In the genomic region with DNA sequence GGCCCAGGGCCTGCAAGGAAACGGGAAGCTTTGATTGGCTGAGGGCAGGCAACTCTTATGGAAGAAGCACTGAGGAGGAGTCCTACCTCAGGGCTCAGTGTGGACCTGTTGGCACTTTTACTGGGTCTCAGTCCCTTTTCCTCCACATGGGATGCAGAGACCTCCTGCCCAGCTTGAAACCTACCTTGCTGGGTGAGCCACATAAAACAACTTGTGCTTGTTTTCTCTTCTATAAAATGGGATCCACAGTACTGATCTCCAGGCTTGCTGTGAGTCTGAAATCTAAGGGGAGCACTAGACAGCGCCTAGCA, we compare ENCODE assay signal across 1 cellular context.
TF ChIP-seq lines count a peak whose summit lies in the region.

No MANE protein-coding gene starts in this region.

TF ChIP-seq in HepG2, 621 proteins besides CTCF, POLR2A, EP300 and RAD21:
- TF ChIP-seq, protein P1, sequence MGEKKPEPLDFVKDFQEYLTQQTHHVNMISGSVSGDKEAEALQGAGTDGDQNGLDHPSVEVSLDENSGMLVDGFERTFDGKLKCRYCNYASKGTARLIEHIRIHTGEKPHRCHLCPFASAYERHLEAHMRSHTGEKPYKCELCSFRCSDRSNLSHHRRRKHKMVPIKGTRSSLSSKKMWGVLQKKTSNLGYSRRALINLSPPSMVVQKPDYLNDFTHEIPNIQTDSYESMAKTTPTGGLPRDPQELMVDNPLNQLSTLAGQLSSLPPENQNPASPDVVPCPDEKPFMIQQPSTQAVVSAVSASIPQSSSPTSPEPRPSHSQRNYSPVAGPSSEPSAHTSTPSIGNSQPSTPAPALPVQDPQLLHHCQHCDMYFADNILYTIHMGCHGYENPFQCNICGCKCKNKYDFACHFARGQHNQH (CRISPR knock-in tag; IDR thresholded peaks at IDR 0.05): 0 out of 2 replicates have a peak, but pooled peaks have one; percentile 21
- TF ChIP-seq ZNF253 (CRISPR knock-in tag; IDR thresholded peaks at IDR 0.05; ENCODE audit: borderline replicate concordance): no peak
- TF ChIP-seq, protein P2, sequence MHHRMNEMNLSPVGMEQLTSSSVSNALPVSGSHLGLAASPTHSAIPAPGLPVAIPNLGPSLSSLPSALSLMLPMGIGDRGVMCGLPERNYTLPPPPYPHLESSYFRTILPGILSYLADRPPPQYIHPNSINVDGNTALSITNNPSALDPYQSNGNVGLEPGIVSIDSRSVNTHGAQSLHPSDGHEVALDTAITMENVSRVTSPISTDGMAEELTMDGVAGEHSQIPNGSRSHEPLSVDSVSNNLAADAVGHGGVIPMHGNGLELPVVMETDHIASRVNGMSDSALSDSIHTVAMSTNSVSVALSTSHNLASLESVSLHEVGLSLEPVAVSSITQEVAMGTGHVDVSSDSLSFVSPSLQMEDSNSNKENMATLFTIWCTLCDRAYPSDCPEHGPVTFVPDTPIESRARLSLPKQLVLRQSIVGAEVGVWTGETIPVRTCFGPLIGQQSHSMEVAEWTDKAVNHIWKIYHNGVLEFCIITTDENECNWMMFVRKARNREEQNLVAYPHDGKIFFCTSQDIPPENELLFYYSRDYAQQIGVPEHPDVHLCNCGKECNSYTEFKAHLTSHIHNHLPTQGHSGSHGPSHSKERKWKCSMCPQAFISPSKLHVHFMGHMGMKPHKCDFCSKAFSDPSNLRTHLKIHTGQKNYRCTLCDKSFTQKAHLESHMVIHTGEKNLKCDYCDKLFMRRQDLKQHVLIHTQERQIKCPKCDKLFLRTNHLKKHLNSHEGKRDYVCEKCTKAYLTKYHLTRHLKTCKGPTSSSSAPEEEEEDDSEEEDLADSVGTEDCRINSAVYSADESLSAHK (CRISPR knock-in tag; IDR thresholded peaks at IDR 0.05; ENCODE audit: borderline replicate concordance): no peak
- TF ChIP-seq ZNF329 (CRISPR knock-in tag; IDR thresholded peaks at IDR 0.05; ENCODE audit: low read depth): 0 out of 2 replicates have a peak, but pooled peaks have one; percentile 43
- TF ChIP-seq DR1 (CRISPR knock-in tag; IDR thresholded peaks at IDR 0.05): 0 out of 2 replicates have a peak, but pooled peaks have one; percentile 9
- TF ChIP-seq TEAD3 (CRISPR knock-in tag; optimal IDR thresholded peaks at IDR 0.05; ENCODE audit: borderline replicate concordance): peak; percentile 5
- TF ChIP-seq NFIB (CRISPR knock-in tag; IDR thresholded peaks at IDR 0.05; ENCODE audit: borderline replicate concordance): no peak
- TF ChIP-seq, protein P3, sequence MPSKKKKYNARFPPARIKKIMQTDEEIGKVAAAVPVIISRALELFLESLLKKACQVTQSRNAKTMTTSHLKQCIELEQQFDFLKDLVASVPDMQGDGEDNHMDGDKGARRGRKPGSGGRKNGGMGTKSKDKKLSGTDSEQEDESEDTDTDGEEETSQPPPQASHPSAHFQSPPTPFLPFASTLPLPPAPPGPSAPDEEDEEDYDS (CRISPR knock-in tag; IDR thresholded peaks at IDR 0.05): peak; percentile 69
- TF ChIP-seq ZSCAN31 (CRISPR knock-in tag; IDR thresholded peaks at IDR 0.05; ENCODE audit: low read depth): peak; percentile 9; the same call in 1 of the 2 replicates
- TF ChIP-seq, protein P4, sequence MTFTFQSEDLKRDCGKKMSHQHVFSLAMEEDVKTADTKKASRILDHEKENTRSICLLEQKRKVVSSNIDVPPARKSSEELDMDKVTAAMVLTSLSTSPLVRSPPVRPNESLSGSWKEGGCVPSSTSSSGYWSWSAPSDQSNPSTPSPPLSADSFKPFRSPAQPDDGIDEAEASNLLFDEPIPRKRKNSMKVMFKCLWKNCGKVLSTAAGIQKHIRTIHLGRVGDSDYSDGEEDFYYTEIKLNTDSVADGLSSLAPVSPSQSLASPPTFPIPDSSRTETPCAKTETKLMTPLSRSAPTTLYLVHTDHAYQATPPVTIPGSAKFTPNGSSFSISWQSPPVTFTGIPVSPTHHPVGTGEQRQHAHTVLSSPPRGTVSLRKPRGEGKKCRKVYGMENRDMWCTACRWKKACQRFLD (CRISPR knock-in tag; IDR thresholded peaks at IDR 0.05; ENCODE audit: borderline replicate concordance): no peak
- TF ChIP-seq ESRRA (CRISPR knock-in tag; IDR thresholded peaks at IDR 0.05; ENCODE audit: low read depth): 0 out of 2 replicates have a peak, but pooled peaks have one; percentile 14
- TF ChIP-seq, protein P5, sequence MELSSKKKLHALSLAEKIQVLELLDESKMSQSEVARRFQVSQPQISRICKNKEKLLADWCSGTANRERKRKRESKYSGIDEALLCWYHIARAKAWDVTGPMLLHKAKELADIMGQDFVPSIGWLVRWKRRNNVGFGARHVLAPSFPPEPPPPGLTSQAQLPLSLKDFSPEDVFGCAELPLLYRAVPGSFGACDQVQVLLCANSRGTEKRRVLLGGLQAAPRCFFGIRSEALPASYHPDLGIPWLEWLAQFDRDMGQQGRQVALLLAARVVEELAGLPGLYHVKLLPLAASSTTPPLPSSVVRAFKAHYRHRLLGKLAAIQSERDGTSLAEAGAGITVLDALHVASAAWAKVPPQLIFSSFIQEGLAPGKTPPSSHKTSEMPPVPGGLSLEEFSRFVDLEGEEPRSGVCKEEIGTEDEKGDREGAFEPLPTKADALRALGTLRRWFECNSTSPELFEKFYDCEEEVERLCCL (CRISPR knock-in tag; IDR thresholded peaks at IDR 0.05; ENCODE audit: borderline replicate concordance): no peak
- TF ChIP-seq, protein P6, sequence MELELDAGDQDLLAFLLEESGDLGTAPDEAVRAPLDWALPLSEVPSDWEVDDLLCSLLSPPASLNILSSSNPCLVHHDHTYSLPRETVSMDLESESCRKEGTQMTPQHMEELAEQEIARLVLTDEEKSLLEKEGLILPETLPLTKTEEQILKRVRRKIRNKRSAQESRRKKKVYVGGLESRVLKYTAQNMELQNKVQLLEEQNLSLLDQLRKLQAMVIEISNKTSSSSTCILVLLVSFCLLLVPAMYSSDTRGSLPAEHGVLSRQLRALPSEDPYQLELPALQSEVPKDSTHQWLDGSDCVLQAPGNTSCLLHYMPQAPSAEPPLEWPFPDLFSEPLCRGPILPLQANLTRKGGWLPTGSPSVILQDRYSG (CRISPR knock-in tag; IDR thresholded peaks at IDR 0.05): no peak
- TF ChIP-seq NFYC (CRISPR knock-in tag; IDR thresholded peaks at IDR 0.05): peak; percentile 69
- no peak for TF ChIP-seq NR3C1 (CRISPR knock-in tag; IDR thresholded peaks at IDR 0.05)
- no peak for TF ChIP-seq ZNF180 (CRISPR knock-in tag; IDR thresholded peaks at IDR 0.05; ENCODE audit: borderline replicate concordance, low read depth)
- TF ChIP-seq ZNF776 (CRISPR knock-in tag; IDR thresholded peaks at IDR 0.05): no peak
- TF ChIP-seq, protein P7, sequence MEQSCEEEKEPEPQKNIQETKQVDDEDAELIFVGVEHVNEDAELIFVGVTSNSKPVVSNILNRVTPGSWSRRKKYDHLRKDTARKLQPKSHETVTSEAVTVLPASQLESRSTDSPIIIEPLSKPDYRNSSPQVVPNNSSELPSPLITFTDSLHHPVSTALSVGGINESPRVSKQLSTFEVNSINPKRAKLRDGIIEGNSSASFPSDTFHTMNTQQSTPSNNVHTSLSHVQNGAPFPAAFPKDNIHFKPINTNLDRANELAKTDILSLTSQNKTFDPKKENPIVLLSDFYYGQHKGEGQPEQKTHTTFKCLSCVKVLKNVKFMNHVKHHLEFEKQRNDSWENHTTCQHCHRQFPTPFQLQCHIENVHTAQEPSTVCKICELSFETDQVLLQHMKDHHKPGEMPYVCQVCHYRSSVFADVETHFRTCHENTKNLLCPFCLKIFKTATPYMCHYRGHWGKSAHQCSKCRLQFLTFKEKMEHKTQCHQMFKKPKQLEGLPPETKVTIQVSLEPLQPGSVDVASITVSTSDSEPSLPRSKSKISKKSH (CRISPR knock-in tag; IDR thresholded peaks at IDR 0.05; ENCODE audit: borderline replicate concordance): no peak
- TF ChIP-seq TCF7 (IDR thresholded peaks at IDR 0.05; ENCODE audit: low read depth): no peak
- TF ChIP-seq, protein P8, sequence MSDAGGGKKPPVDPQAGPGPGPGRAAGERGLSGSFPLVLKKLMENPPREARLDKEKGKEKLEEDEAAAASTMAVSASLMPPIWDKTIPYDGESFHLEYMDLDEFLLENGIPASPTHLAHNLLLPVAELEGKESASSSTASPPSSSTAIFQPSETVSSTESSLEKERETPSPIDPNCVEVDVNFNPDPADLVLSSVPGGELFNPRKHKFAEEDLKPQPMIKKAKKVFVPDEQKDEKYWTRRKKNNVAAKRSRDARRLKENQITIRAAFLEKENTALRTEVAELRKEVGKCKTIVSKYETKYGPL (CRISPR knock-in tag; IDR thresholded peaks at IDR 0.05): no peak
- no peak; the same call in 1 of the 2 replicates for TF ChIP-seq ZNF724P (CRISPR knock-in tag; IDR thresholded peaks at IDR 0.05; ENCODE audit: borderline replicate concordance)
- TF ChIP-seq ZNF205 (CRISPR knock-in tag; IDR thresholded peaks at IDR 0.05): 0 out of 2 replicates have a peak, but pooled peaks have one; percentile 23
- peak; percentile 93 for TF ChIP-seq ZNF263 (CRISPR knock-in tag; IDR thresholded peaks at IDR 0.05)
- no peak for TF ChIP-seq SRSF9 (IDR thresholded peaks at IDR 0.05; ENCODE audit: borderline replicate concordance, insufficient read depth, low read depth, low read length, poor library complexity, severe bottlenecking)
- TF ChIP-seq ZIK1 (CRISPR knock-in tag; IDR thresholded peaks at IDR 0.05; ENCODE audit: borderline replicate concordance, low read depth): no peak
- TF ChIP-seq NFYB (CRISPR knock-in tag; IDR thresholded peaks at IDR 0.05): peak; percentile 62
- 0 out of 2 replicates have a peak, but pooled peaks have one; percentile 30 for TF ChIP-seq MZF1 (CRISPR knock-in tag; IDR thresholded peaks at IDR 0.05; ENCODE audit: borderline replicate concordance)
- peak; percentile 33; the same call in 1 of the 2 replicates for TF ChIP-seq PHF21A (CRISPR knock-in tag; IDR thresholded peaks at IDR 0.05)
- TF ChIP-seq ZNF782 (CRISPR knock-in tag; IDR thresholded peaks at IDR 0.05; ENCODE audit: borderline replicate concordance): no peak
TF ChIP-seq in HepG2: peak in this region for 13.
